ENCODE assay signal across 1 cellular context in the genomic region with DNA sequence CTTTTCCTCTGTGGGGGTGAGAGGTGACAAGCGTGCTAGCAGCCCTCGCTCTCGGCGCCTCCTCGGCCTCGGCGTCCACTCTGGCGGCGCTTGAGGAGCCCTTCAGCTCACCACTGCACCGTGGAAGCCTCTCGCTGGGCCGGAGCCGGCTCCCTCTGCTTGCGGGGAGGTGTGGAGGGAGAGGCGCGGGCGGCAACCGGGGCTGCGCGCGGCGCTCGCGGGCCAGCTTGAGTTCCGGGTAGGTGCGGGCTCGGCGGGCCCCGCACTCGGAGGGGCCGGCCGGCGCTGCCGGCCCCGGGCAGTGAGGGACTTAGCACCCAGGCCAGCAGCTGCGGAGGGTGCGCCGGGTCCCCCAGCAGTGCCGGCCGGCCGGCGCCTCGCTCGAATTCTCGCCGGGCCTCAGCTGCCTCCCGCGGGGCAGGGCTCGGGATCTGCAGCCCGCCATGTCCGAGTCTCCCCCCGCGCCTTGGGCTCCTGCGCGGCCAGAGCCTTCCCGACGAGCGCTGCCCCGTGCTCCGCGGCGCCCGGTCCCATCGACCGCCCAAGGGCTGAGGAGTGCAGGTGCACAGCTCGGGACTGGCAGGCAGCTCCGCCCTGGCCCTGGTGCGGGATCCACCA.
TF ChIP-seq lines count a peak whose summit lies in the region.

No MANE protein-coding gene starts in this region.

TF ChIP-seq in GM23338, 12 proteins besides CTCF, POLR2A, EP300 and RAD21:
- TF ChIP-seq, protein P1, sequence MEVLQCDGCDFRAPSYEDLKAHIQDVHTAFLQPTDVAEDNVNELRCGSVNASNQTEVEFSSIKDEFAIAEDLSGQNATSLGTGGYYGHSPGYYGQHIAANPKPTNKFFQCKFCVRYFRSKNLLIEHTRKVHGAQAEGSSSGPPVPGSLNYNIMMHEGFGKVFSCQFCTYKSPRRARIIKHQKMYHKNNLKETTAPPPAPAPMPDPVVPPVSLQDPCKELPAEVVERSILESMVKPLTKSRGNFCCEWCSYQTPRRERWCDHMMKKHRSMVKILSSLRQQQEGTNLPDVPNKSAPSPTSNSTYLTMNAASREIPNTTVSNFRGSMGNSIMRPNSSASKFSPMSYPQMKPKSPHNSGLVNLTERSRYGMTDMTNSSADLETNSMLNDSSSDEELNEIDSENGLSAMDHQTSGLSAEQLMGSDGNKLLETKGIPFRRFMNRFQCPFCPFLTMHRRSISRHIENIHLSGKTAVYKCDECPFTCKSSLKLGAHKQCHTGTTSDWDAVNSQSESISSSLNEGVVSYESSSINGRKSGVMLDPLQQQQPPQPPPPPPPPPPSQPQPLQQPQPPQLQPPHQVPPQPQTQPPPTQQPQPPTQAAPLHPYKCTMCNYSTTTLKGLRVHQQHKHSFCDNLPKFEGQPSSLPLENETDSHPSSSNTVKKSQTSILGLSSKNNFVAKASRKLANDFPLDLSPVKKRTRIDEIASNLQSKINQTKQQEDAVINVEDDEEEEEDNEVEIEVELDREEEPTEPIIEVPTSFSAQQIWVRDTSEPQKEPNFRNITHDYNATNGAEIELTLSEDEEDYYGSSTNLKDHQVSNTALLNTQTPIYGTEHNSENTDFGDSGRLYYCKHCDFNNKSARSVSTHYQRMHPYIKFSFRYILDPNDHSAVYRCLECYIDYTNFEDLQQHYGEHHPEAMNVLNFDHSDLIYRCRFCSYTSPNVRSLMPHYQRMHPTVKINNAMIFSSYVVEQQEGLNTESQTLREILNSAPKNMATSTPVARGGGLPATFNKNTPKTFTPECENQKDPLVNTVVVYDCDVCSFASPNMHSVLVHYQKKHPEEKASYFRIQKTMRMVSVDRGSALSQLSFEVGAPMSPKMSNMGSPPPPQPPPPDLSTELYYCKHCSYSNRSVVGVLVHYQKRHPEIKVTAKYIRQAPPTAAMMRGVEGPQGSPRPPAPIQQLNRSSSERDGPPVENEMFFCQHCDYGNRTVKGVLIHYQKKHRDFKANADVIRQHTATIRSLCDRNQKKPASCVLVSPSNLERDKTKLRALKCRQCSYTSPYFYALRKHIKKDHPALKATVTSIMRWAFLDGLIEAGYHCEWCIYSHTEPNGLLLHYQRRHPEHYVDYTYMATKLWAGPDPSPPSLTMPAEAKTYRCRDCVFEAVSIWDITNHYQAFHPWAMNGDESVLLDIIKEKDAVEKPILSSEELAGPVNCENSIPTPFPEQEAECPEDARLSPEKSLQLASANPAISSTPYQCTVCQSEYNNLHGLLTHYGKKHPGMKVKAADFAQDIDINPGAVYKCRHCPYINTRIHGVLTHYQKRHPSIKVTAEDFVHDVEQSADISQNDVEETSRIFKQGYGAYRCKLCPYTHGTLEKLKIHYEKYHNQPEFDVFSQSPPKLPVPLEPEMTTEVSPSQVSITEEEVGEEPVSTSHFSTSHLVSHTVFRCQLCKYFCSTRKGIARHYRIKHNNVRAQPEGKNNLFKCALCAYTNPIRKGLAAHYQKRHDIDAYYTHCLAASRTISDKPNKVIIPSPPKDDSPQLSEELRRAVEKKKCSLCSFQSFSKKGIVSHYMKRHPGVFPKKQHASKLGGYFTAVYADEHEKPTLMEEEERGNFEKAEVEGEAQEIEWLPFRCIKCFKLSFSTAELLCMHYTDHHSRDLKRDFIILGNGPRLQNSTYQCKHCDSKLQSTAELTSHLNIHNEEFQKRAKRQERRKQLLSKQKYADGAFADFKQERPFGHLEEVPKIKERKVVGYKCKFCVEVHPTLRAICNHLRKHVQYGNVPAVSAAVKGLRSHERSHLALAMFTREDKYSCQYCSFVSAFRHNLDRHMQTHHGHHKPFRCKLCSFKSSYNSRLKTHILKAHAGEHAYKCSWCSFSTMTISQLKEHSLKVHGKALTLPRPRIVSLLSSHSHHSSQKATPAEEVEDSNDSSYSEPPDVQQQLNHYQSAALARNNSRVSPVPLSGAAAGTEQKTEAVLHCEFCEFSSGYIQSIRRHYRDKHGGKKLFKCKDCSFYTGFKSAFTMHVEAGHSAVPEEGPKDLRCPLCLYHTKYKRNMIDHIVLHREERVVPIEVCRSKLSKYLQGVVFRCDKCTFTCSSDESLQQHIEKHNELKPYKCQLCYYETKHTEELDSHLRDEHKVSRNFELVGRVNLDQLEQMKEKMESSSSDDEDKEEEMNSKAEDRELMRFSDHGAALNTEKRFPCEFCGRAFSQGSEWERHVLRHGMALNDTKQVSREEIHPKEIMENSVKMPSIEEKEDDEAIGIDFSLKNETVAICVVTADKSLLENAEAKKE (CRISPR knock-in tag; IDR thresholded peaks at IDR 0.05): no peak
- no peak for TF ChIP-seq STAT1 (IDR thresholded peaks at IDR 0.05; ENCODE audit: unreplicated experiment)
- no peak for TF ChIP-seq ZNF331 (CRISPR knock-in tag; IDR thresholded peaks at IDR 0.05; ENCODE audit: low read depth)
- no peak for TF ChIP-seq EZH2 (IDR thresholded peaks at IDR 0.05; ENCODE audit: low read depth, unreplicated experiment)
- no peak for TF ChIP-seq EZH2phosphoT487 (IDR thresholded peaks at IDR 0.05; ENCODE audit: unreplicated experiment)
- TF ChIP-seq, protein P2, sequence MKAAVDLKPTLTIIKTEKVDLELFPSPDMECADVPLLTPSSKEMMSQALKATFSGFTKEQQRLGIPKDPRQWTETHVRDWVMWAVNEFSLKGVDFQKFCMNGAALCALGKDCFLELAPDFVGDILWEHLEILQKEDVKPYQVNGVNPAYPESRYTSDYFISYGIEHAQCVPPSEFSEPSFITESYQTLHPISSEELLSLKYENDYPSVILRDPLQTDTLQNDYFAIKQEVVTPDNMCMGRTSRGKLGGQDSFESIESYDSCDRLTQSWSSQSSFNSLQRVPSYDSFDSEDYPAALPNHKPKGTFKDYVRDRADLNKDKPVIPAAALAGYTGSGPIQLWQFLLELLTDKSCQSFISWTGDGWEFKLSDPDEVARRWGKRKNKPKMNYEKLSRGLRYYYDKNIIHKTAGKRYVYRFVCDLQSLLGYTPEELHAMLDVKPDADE (IDR thresholded peaks at IDR 0.05): no peak
- TF ChIP-seq NANOG (IDR thresholded peaks at IDR 0.05; ENCODE audit: borderline replicate concordance): no peak
- TF ChIP-seq, protein P3, sequence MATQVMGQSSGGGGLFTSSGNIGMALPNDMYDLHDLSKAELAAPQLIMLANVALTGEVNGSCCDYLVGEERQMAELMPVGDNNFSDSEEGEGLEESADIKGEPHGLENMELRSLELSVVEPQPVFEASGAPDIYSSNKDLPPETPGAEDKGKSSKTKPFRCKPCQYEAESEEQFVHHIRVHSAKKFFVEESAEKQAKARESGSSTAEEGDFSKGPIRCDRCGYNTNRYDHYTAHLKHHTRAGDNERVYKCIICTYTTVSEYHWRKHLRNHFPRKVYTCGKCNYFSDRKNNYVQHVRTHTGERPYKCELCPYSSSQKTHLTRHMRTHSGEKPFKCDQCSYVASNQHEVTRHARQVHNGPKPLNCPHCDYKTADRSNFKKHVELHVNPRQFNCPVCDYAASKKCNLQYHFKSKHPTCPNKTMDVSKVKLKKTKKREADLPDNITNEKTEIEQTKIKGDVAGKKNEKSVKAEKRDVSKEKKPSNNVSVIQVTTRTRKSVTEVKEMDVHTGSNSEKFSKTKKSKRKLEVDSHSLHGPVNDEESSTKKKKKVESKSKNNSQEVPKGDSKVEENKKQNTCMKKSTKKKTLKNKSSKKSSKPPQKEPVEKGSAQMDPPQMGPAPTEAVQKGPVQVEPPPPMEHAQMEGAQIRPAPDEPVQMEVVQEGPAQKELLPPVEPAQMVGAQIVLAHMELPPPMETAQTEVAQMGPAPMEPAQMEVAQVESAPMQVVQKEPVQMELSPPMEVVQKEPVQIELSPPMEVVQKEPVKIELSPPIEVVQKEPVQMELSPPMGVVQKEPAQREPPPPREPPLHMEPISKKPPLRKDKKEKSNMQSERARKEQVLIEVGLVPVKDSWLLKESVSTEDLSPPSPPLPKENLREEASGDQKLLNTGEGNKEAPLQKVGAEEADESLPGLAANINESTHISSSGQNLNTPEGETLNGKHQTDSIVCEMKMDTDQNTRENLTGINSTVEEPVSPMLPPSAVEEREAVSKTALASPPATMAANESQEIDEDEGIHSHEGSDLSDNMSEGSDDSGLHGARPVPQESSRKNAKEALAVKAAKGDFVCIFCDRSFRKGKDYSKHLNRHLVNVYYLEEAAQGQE (IDR thresholded peaks at IDR 0.05; ENCODE audit: unreplicated experiment): no peak
- no peak for TF ChIP-seq JUNB (IDR thresholded peaks at IDR 0.05; ENCODE audit: unreplicated experiment)
- TF ChIP-seq POLR2AphosphoS5 (IDR thresholded peaks at IDR 0.05; ENCODE audit: low read depth): no peak
- no peak for TF ChIP-seq CREB1 (CRISPR knock-in tag; IDR thresholded peaks at IDR 0.05; ENCODE audit: low read depth)
- no peak for TF ChIP-seq ZNF114 (CRISPR knock-in tag; IDR thresholded peaks at IDR 0.05)
